In genomic region chr3:182575941-182576340, GRCh38 we compare ENCODE assay signal across 3 cellular contexts.
"Had no signal": no experiment of that assay in that cellular context is flagged by ENCODE, and none has a peak within 500 bp of the region (broad histone marks: within the 10 kb centered on the region; RNA-seq: fewer than 3 reads in every experiment).

No MANE protein-coding gene starts in this region.

- H3K4me3 ChIP-seq: GM12878 had no signal

- DNase-seq: GDM1, GF-D8 had no signal

- ATAC-seq: GM12878 had no signal
